In genomic region chr17:31715436-31715835, GRCh38 we compare ENCODE assay signal across 21 cellular contexts.
DNase-seq lines count a peak whose midpoint lies in the region; ATAC-seq and TF ChIP-seq lines count a peak whose summit lies in the region.
"Had no signal": no experiment of that assay in that cellular context is flagged by ENCODE, and none has a peak within 500 bp of the region (broad histone marks: within the 10 kb centered on the region; RNA-seq: fewer than 3 reads in every experiment).

No MANE protein-coding gene starts in this region.

- H3K9ac ChIP-seq in Karpas-422 (ENCODE audit: low read length) (no peak overlapping the region), SU-DHL-6 (ENCODE audit: low read length) (no peak overlapping the region)

- no peak overlapping the region for H3K4me3 Mint-ChIP-seq in activated CD4-positive, alpha-beta T cell treated with anti-CD3 and anti-CD28 coated beads for 36 hours
- H3K4me3 Mint-ChIP-seq: activated T-helper 17 cell treated with anti-CD3 and anti-CD28 coated beads, Interleukin-2, amount 50 U/mL, for 72 hours; stimulated activated naive CD8-positive, alpha-beta T cell treated with anti-CD3 and anti-CD28 coated beads, Interleukin-15, Interleukin-2, amounts not matched to agents 100 ng/mL and 50 ng/mL, for 24 hours had no signal

- H3K79me2 ChIP-seq in Karpas-422 (ENCODE audit: low read length) (no peaks in the 10 kb centered on the region), SU-DHL-6 (ENCODE audit: insufficient read depth, low read length) (no peaks in the 10 kb centered on the region)

- H3K4me2 ChIP-seq in Karpas-422 (ENCODE audit: low read depth, low read length, poor library complexity, severe bottlenecking) (no peak overlapping the region), SU-DHL-6 (ENCODE audit: low read depth, low read length, poor library complexity, severe bottlenecking) (peak overlapping the region; percentile 3)

- intact Hi-C loops in activated CD4-positive, alpha-beta T cell treated with anti-CD3 and anti-CD28 coated beads for 36 hours (cut with DNase I, micrococcal nuclease), result loop anchor here in 1 of 2 experiments (10.0 kb wide), 1 partner anchor 109 kb away; no protein-coding TSS in a partner anchor
- intact Hi-C loops in spleen (cut with DNase I; ENCODE audit: low total_unique reads), result no loop called here

- H3K36me3 Mint-ChIP-seq in activated CD4-positive, alpha-beta T cell treated with anti-CD3 and anti-CD28 coated beads for 36 hours (ENCODE audit: low read depth), result no peaks in the 10 kb centered on the region

- CTCF ChIA-PET in activated CD4-positive, alpha-beta T cell treated with anti-CD3 and anti-CD28 coated beads for 36 hours (lab: Charles Lee), result interaction anchor here (0.7 kb wide), 1 partner anchor 499 kb away, joined by 4 read pairs; no protein-coding TSS in a partner anchor

- H3K36me3 ChIP-seq in Karpas-422 (ENCODE audit: insufficient read depth, low read length) (no peaks in the 10 kb centered on the region), SU-DHL-6 (ENCODE audit: low read length) (no peaks in the 10 kb centered on the region), spleen (no peaks in the 10 kb centered on the region)
- H3K36me3 ChIP-seq: brain microvascular endothelial cell, tibial artery had no signal

- peaks cover 2% of the 10 kb centered on the region for H3K27me3 Mint-ChIP-seq in activated CD4-positive, alpha-beta T cell treated with anti-CD3 and anti-CD28 coated beads for 36 hours
- H3K27me3 Mint-ChIP-seq: stimulated activated naive CD8-positive, alpha-beta T cell treated with anti-CD3 and anti-CD28 coated beads, Interleukin-15, Interleukin-2, amounts not matched to agents 100 ng/mL and 50 ng/mL, for 24 hours had no signal

- H3K27me3 ChIP-seq in Karpas-422 (ENCODE audit: low read length) (no peaks in the 10 kb centered on the region), SU-DHL-6 (ENCODE audit: low read length) (no peaks in the 10 kb centered on the region), spleen (replicated peaks in 1 of 7) (peaks cover 0 to 10% (median 0%) of the 10 kb centered on the region in 7 donors)
- H3K27me3 ChIP-seq: brain microvascular endothelial cell, tibial artery had no signal

- no peaks in the 10 kb centered on the region for H3K4me1 Mint-ChIP-seq in activated CD4-positive, alpha-beta T cell treated with anti-CD3 and anti-CD28 coated beads for 36 hours

- no peak overlapping the region for H3K27ac Mint-ChIP-seq in activated CD4-positive, alpha-beta T cell treated with anti-CD3 and anti-CD28 coated beads for 36 hours
- H3K27ac Mint-ChIP-seq: activated T-helper 17 cell treated with anti-CD3 and anti-CD28 coated beads, Interleukin-2, amount 50 U/mL, for 72 hours; stimulated activated naive CD8-positive, alpha-beta T cell treated with anti-CD3 and anti-CD28 coated beads, Interleukin-15, Interleukin-2, amounts not matched to agents 100 ng/mL and 50 ng/mL, for 24 hours had no signal

- no peak for ATAC-seq in activated CD4-positive, alpha-beta T cell treated with anti-CD3 and anti-CD28 coated beads for 36 hours
- ATAC-seq in HG02884 (IDR thresholded peaks at IDR 0.05; ENCODE audit: unreplicated experiment) (no peak), left lobe of liver (no peak)
- ATAC-seq: activated T-helper 17 cell treated with anti-CD3 and anti-CD28 coated beads, Interleukin-2, amount 50 U/mL, for 72 hours; HCT116; Right ventricle myocardium inferior had no signal

- no peaks in the 10 kb centered on the region for H3K9me3 Mint-ChIP-seq in activated CD4-positive, alpha-beta T cell treated with anti-CD3 and anti-CD28 coated beads for 36 hours (ENCODE audit: low read depth)
- H3K9me3 Mint-ChIP-seq: stimulated activated naive CD8-positive, alpha-beta T cell treated with anti-CD3 and anti-CD28 coated beads, Interleukin-15, Interleukin-2, amounts not matched to agents 100 ng/mL and 50 ng/mL, for 24 hours had no signal

- H3K9me2 ChIP-seq in Karpas-422 (replicated peaks; ENCODE audit: insufficient read depth, low read length) (0 out of 2 replicates have a peak, but pooled peaks cover 4% of the 10 kb centered on the region), SU-DHL-6 (replicated peaks; ENCODE audit: insufficient read depth, low read length) (no peaks in the 10 kb centered on the region)

- 51 to 76% (median 73%) methylated on average over 5 of the region's 5 CpGs for WGBS in spleen, 5 donors

- POLR2A ChIA-PET in activated CD4-positive, alpha-beta T cell treated with anti-CD3 and anti-CD28 coated beads for 36 hours (lab: Charles Lee), result no interaction called here

- no peaks in the 10 kb centered on the region for H3F3A ChIP-seq in SU-DHL-6 (ENCODE audit: insufficient read depth)

- TF ChIP-seq CTCF in SU-DHL-6 (IDR thresholded peaks at IDR 0.05; ENCODE audit: insufficient read depth, low read length, poor library complexity, severe bottlenecking) (no peak), spleen (IDR thresholded peaks at IDR 0.05 in 8 of 11, conservative IDR thresholded peaks at IDR 0.05 in 3 of 11) (no peak)

- H2AFZ ChIP-seq in Karpas-422 (ENCODE audit: low read length) (peak overlapping the region; percentile 76), SU-DHL-6 (ENCODE audit: low read depth, low read length, severe bottlenecking) (peak overlapping the region; percentile 97)

- H3K4me3 ChIP-seq in Karpas-422 (ENCODE audit: low read length) (no peak overlapping the region), SU-DHL-6 (ENCODE audit: insufficient read depth, low read length, poor library complexity, severe bottlenecking) (no peak overlapping the region), spleen (no peak overlapping the region)
- H3K4me3 ChIP-seq: tibial artery had no signal

- no peak for TF ChIP-seq POLR2A in spleen (IDR thresholded peaks at IDR 0.05)

- H3K27ac ChIP-seq in Karpas-422 (ENCODE audit: low read length), result no peak overlapping the region
- H3K27ac ChIP-seq in SU-DHL-6 (ENCODE audit: low read depth, low read length), result no peak overlapping the region
- H3K27ac ChIP-seq in spleen, result peak overlapping the region in 5 of 8 donors; percentile 17 to 72 (median 51)
- H3K27ac ChIP-seq: brain microvascular endothelial cell, tibial artery had no signal

- H3K4me1 ChIP-seq in Karpas-422 (ENCODE audit: low read length) (no peaks in the 10 kb centered on the region), spleen (peaks cover 0 to 7% (median 0%) of the 10 kb centered on the region in 6 donors)
- H3K4me1 ChIP-seq: tibial artery had no signal

- H3K9me3 ChIP-seq in Karpas-422 (ENCODE audit: low read length), result no peaks in the 10 kb centered on the region
- no peaks in the 10 kb centered on the region for H3K9me3 ChIP-seq in SU-DHL-6 (ENCODE audit: insufficient read depth, low read length)
- peaks cover 0 to 5% (median 0%) of the 10 kb centered on the region in 8 donors for H3K9me3 ChIP-seq in spleen
- H3K9me3 ChIP-seq: tibial artery had no signal

- H4K20me1 ChIP-seq in Karpas-422 (ENCODE audit: insufficient read depth, low read depth, low read length), result no peaks in the 10 kb centered on the region
- no peaks in the 10 kb centered on the region for H4K20me1 ChIP-seq in SU-DHL-6 (ENCODE audit: low read depth, low read length)

- DNase-seq in activated CD4-positive, alpha-beta T cell treated with anti-CD3 and anti-CD28 coated beads for 36 hours, result peak; percentile 10
- no peak for DNase-seq in activated CD4-positive, alpha-beta T cell treated with anti-CD3 and anti-CD28 coated beads for 48 hours
- DNase-seq in Karpas-422, result peak; percentile 48
- DNase-seq in spleen, result no peak
- no peak for DNase-seq in NCI-H2171 treated with DMSO at 0.1 percent for 48 hours (lab: John Stamatoyannopoulos, UW)
- no peak for DNase-seq in left lobe of liver (ENCODE audit: low spot score)
- DNase-seq: activated CD4-positive, alpha-beta T cell treated with anti-CD3 and anti-CD28 coated beads, Interleukin-2, amount 50 U/mL, for 1 hour; activated CD8-positive, alpha-beta memory T cell treated with anti-CD3 and anti-CD28 coated beads, Interleukin-2, amount 50 U/mL, for 4 hours; brain microvascular endothelial cell; NCI-H1436; NCI-H524 treated with DMSO at 0.1 percent for 48 hours; OCI-M1; small intestine; stimulated activated CD4-positive, alpha-beta T cell treated with anti-CD3 and anti-CD28 coated beads, Interleukin-4, amount 100 ng/mL, for 24 hours; tibial artery had no signal

Comparison
In these comparisons a context has a peak if more than half of its experiments do, and no peak if none do; other contexts are left out.
1. DNase-seq: peak in activated CD4-positive, alpha-beta T cell treated with anti-CD3 and anti-CD28 coated beads for 36 hours (single experiment) and Karpas-422 (single experiment); none in activated CD4-positive, alpha-beta T cell treated with anti-CD3 and anti-CD28 coated beads for 48 hours (single experiment), spleen (single experiment), NCI-H2171 treated with DMSO at 0.1 percent for 48 hours (single experiment) and left lobe of liver (single experiment).
2. H3K27ac ChIP-seq: peak in spleen (5 of 8); none in Karpas-422 (single experiment) and SU-DHL-6 (single experiment).